In genomic region chr10:123645016-123645415, GRCh38 we compare ENCODE assay signal across 31 cellular contexts. TPM values are rescaled to one million over a fixed set of nuclear protein-coding genes. Genes with fewer than 3 reads are reported as not detected.
"Had no signal": no experiment of that assay in that cellular context is flagged by ENCODE, and none has a peak within 500 bp of the region (broad histone marks: within the 10 kb centered on the region; RNA-seq: fewer than 3 reads in every experiment).

No MANE protein-coding gene starts in this region.

- H3K4me1 ChIP-seq: adrenal gland had no signal

- H3K4me3 ChIP-seq: adrenal gland, MG63, SK-N-MC had no signal

- H3K27me3 ChIP-seq: MG63 had no signal

- H3K36me3 Mint-ChIP-seq: activated naive CD8-positive, alpha-beta T cell treated with anti-CD3 and anti-CD28 coated beads, Interleukin-2, amount 10 ng/mL, durations not matched to agents 7 days and 5 days; T-cell had no signal

- H3K36me3 ChIP-seq: adrenal gland, MG63 had no signal

- DNase-seq: activated CD4-positive, alpha-beta T cell treated with anti-CD3 and anti-CD28 coated beads, Interleukin-2, amount 50 U/mL, for 1 hour; activated CD4-positive, CD25-positive, alpha-beta regulatory T cell; activated CD8-positive, alpha-beta memory T cell treated with anti-CD3 and anti-CD28 coated beads, Interleukin-2, amount 50 U/mL, for 48 hours; activated CD8-positive, alpha-beta T cell treated with anti-CD3 and anti-CD28 coated beads, Interleukin-2, amount 10 ng/mL, durations not matched to agents 7 days and 5 days; activated naive CD4-positive, alpha-beta T cell treated with anti-CD3 and anti-CD28 coated beads, Interleukin-2, amount 50 U/mL, for 16 hours; activated naive CD8-positive, alpha-beta T cell treated with anti-CD3 and anti-CD28 coated beads, Interleukin-2, amount 10 ng/mL, durations not matched to agents 7 days and 5 days; activated T-cell treated with anti-CD3 and anti-CD28 coated beads, Interleukin-2, amount 50 U/mL, for 1 hour; anterior cingulate cortex; central memory CD4-positive, alpha-beta T cell; MG63; MV-4-11; NCI-H1092 treated with DMSO at 0.1 percent for 48 hours; NCI-H1417 treated with DMSO at 0.1 percent for 48 hours; NCI-H1694; NCI-H2029; NCI-H2107; NCI-H2171 treated with DMSO at 0.1 percent for 48 hours; NCI-H226; NCI-H526; NCI-H82; OCI-M1; RPMI8226 had no signal

- H3K4me3 Mint-ChIP-seq: activated CD8-positive, alpha-beta T cell treated with anti-CD3 and anti-CD28 coated beads, Interleukin-2, amount 10 ng/mL, durations not matched to agents 7 days and 5 days; activated naive CD8-positive, alpha-beta T cell treated with anti-CD3 and anti-CD28 coated beads, Interleukin-2, amount 10 ng/mL, durations not matched to agents 7 days and 5 days; T-cell had no signal

- H3K27ac Mint-ChIP-seq: activated CD8-positive, alpha-beta T cell treated with anti-CD3 and anti-CD28 coated beads, Interleukin-2, amount 10 ng/mL, durations not matched to agents 7 days and 5 days; activated naive CD8-positive, alpha-beta T cell treated with anti-CD3 and anti-CD28 coated beads, Interleukin-2, amount 10 ng/mL, durations not matched to agents 7 days and 5 days; T-cell had no signal

- H3K27ac ChIP-seq: adrenal gland, KMS-11, SK-N-MC, VCaP had no signal

- ATAC-seq: activated CD8-positive, alpha-beta T cell treated with anti-CD3 and anti-CD28 coated beads, Interleukin-2, amount 10 ng/mL, durations not matched to agents 7 days and 5 days; Panc1; Right ventricle myocardium inferior; T-cell had no signal

- H3K4me1 Mint-ChIP-seq: activated naive CD8-positive, alpha-beta T cell treated with anti-CD3 and anti-CD28 coated beads, Interleukin-2, amount 10 ng/mL, durations not matched to agents 7 days and 5 days; T-cell had no signal

- H3K9me3 Mint-ChIP-seq: activated naive CD8-positive, alpha-beta T cell treated with anti-CD3 and anti-CD28 coated beads, Interleukin-2, amount 10 ng/mL, durations not matched to agents 7 days and 5 days; T-cell had no signal

- H3K9me3 ChIP-seq: adrenal gland, MG63 had no signal

RNA-seq across cellular contexts. Expression of gene GPR26, which starts 21.1 kb away (rescaled TPM):
- total RNA-seq: activated CD8-positive, alpha-beta T cell treated with anti-CD3 and anti-CD28 coated beads, Interleukin-2, amount 10 ng/mL, durations not matched to agents 7 days and 5 days; activated naive CD8-positive, alpha-beta T cell treated with anti-CD3 and anti-CD28 coated beads, Interleukin-2, amount 10 ng/mL, durations not matched to agents 7 days and 5 days; adrenal gland; NCI-H460; Right ventricle myocardium inferior; T-cell; T-helper 2 cell treated with Interferon-gamma antibody and Interleukin-4, amounts not matched to agents 100 ng/mL and 5 ng/mL, for 36 hours had no signal
- polyA plus RNA-seq: adrenal gland had no signal
